In genomic region chr4:20192754-20193521, GRCh38 we compare ENCODE assay signal across 15 cellular contexts. TPM values are rescaled to one million over a fixed set of nuclear protein-coding genes. Genes with fewer than 3 reads are reported as not detected.
DNase-seq lines count a peak whose midpoint lies in the region; ATAC-seq, FAIRE-seq and TF ChIP-seq lines count a peak whose summit lies in the region.
"Had no signal": no experiment of that assay in that cellular context is flagged by ENCODE, and none has a peak within 500 bp of the region (broad histone marks: within the 10 kb centered on the region; RNA-seq: fewer than 3 reads in every experiment).

No MANE protein-coding gene starts in this region.

- FAIRE-seq in urothelium cell line (lab: Jason Lieb, UNC): no peak
- FAIRE-seq: G401.6 had no signal

- H3K4me3 ChIP-seq in SJSA1 (no peak overlapping the region), fibroblast of the aortic adventitia (ENCODE audit: low read depth, low read length) (no peak overlapping the region), psoas muscle (no peak overlapping the region), stomach (no peak overlapping the region)

- TF ChIP-seq POLR2A in stomach (IDR thresholded peaks at IDR 0.05): no peak

- no peaks in the 10 kb centered on the region for H3K36me3 ChIP-seq in SJSA1
- no peaks in the 10 kb centered on the region for H3K36me3 ChIP-seq in psoas muscle (ENCODE audit: insufficient read depth in 1 of 2, low read depth in 1 of 2)
- no peaks in the 10 kb centered on the region for H3K36me3 ChIP-seq in stomach

- TF ChIP-seq CTCF in fibroblast of the aortic adventitia (IDR thresholded peaks at IDR 0.05; ENCODE audit: insufficient read depth, low read length) (no peak), psoas muscle (IDR thresholded peaks at IDR 0.05) (no peak), stomach (IDR thresholded peaks at IDR 0.05) (no peak)

- DNase-seq in DMS53 treated with DMSO at 0.1 percent for 48 hours (lab: John Stamatoyannopoulos, UW; ENCODE audit: unreplicated experiment): peak; percentile 4
- DNase-seq in SJSA1 (ENCODE audit: low read depth in 1 of 2, low spot score in 2 of 2): peak in 1 of 2 experiments; percentile 73
- DNase-seq in fibroblast of the aortic adventitia (ENCODE audit: low read depth): peak; percentile 29
- no peak for DNase-seq in psoas muscle
- no peak for DNase-seq in NOMO-1 treated with DMSO at 0.1 percent for 48 hours (lab: John Stamatoyannopoulos, UW; ENCODE audit: unreplicated experiment)
- DNase-seq in stimulated activated CD4-positive, alpha-beta T cell treated with anti-CD3 and anti-CD28 coated beads, Interleukin-12 subunit alpha, Interleukin-12 subunit beta, amount 100 ng/mL, for 4 hours: no peak
- DNase-seq in stomach: no peak
- DNase-seq in urothelium cell line (ENCODE audit: low spot score): no peak
- DNase-seq: C1 segment of cervical spinal cord; midbrain; NCI-H187 treated with DMSO at 0.1 percent for 48 hours; posterior cingulate gyrus; stimulated activated CD4-positive, alpha-beta T cell treated with anti-CD3 and anti-CD28 coated beads, Interleukin-4, amount 100 ng/mL, for 4 hours had no signal

- H3K27ac ChIP-seq in SJSA1 (peak overlapping the region; percentile 95), psoas muscle (peak overlapping the region; percentile 16), stomach (peak overlapping the region in 2 of 5 donors; percentile 3 to 49)
- H3K27ac ChIP-seq: KMS-11 had no signal

- intact Hi-C loops in psoas muscle (cut with DNase I): no loop called here
- intact Hi-C loops in stomach (cut with DNase I; ENCODE audit: low total_unique reads): no loop called here

- WGBS in psoas muscle, 3 donors: 69 to 72% (median 72%) methylated on average over 5 of the region's 5 CpGs
- 57 to 74% (median 63%) methylated on average over 5 of the region's 5 CpGs for WGBS in stomach, 5 donors

- no peak for TF ChIP-seq EP300 in stomach (IDR thresholded peaks at IDR 0.05)

- ATAC-seq in psoas muscle: no peak

- H3K9me3 ChIP-seq in SJSA1 (replicated peaks) (0 out of 2 replicates have a peak, but pooled peaks cover 3% of the 10 kb centered on the region), psoas muscle (no peaks in the 10 kb centered on the region), stomach (peaks cover 0 to 10% (median 2%) of the 10 kb centered on the region in 4 donors)

- H3K4me1 ChIP-seq in SJSA1 (replicated peaks) (peaks cover 41% of the 10 kb centered on the region), psoas muscle (no peaks in the 10 kb centered on the region), stomach (peaks cover 0 to 4% (median 0%) of the 10 kb centered on the region in 4 donors)

- H3K27me3 ChIP-seq in SJSA1 (replicated peaks) (no peaks in the 10 kb centered on the region), psoas muscle (ENCODE audit: insufficient read depth in 3 of 3, low read length in 2 of 3) (no peaks in the 10 kb centered on the region), stomach (no peaks in the 10 kb centered on the region)

RNA-seq across cellular contexts. Expression of gene SLIT2, which starts 58.8 kb away (rescaled TPM):
- 13.4 and 20.7 TPM in 2 replicates for total RNA-seq in SJSA1 (2014; rRNA removed; shearing (Covaris generic))
- total RNA-seq in fibroblast of the aortic adventitia (ENCODE audit: low replicate concordance) (46.4 and 65.1 TPM in 2 replicates), psoas muscle (1 to 10 TPM; 4.7 to 9.0 (median 6.1) TPM), stomach (10 to 100 TPM in 2 of 5 donors, 1 to 10 TPM in 3; 4.1 to 57.3 (median 9.6) TPM)
- polyA plus RNA-seq in psoas muscle (1 to 10 TPM in 2 of 3 donors, under 1 TPM in 1; 0.22 to 2.5 (median 1.4) TPM), stomach (1 to 10 TPM; 2.1 to 4.6 (median 2.6) TPM)

Comparison
In these comparisons a context has a peak if more than half of its experiments do, and no peak if none do; other contexts are left out.
1. DNase-seq: peak in DMS53 treated with DMSO at 0.1 percent for 48 hours (single experiment) and fibroblast of the aortic adventitia (single experiment); none in psoas muscle (0 of 2), NOMO-1 treated with DMSO at 0.1 percent for 48 hours (single experiment), stimulated activated CD4-positive, alpha-beta T cell treated with anti-CD3 and anti-CD28 coated beads, Interleukin-12 subunit alpha, Interleukin-12 subunit beta, amount 100 ng/mL, for 4 hours (single experiment), stomach (single experiment) and urothelium cell line (single experiment).